ENCODE assay signal across 8 cellular contexts in the genomic region with DNA sequence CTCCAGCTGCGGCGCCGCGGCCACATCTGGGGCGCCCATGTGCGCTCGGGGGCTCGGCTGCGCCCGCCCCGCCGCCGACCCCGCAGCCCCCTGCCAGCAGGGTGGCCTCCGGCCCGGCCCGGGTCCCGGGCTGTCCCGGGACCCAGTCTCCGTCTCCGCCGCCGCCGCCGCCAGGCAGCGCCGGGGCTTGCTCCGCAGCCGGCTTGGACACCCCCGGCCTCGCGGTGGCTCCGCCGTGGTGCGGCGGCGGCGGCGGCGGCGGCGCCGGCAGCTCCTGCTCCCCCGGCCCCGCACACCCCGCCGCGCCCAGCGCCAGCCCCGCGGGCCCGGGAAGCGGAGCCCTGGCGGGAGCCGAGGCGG. TPM values are rescaled to one million over a fixed set of nuclear protein-coding genes. Genes with fewer than 3 reads are reported as not detected.
DNase-seq lines count a peak whose midpoint lies in the region; ATAC-seq and TF ChIP-seq lines count a peak whose summit lies in the region.

No MANE protein-coding gene starts in this region.

- BruUV-seq in OCI-LY7 (replicated peaks; lab: Mats Ljungman, UMichigan): no TSS peak

- H4K20me1 ChIP-seq in OCI-LY7 (ENCODE audit: insufficient read depth, low read length): no peaks in the 10 kb centered on the region

- peaks cover 31% of the 10 kb centered on the region for H3K27me3 ChIP-seq in WERI-Rb-1 (ENCODE audit: insufficient read depth, low read depth, severe bottlenecking)

- H3K4me3 Mint-ChIP-seq in activated T-helper 17 cell treated with anti-CD3 and anti-CD28 coated beads, Interleukin-2, amount 50 U/mL, for 72 hours: no peak overlapping the region
- peak overlapping the region; percentile 84 for H3K4me3 Mint-ChIP-seq in nephron progenitor cell

- POLR2A ChIA-PET in OCI-LY7 (lab: Charles Lee): no interaction called here

- H3K4me1 Mint-ChIP-seq in activated T-helper 17 cell treated with anti-CD3 and anti-CD28 coated beads, Interleukin-2, amount 50 U/mL, for 72 hours: peaks cover 5% of the 10 kb centered on the region
- H3K4me1 Mint-ChIP-seq in nephron progenitor cell: peaks cover 57% of the 10 kb centered on the region

- DNase-seq in nephron progenitor cell (no peak), WERI-Rb-1 (no peak), hippocampal formation (lab: John Stamatoyannopoulos, UW) (no peak), OCI-LY7 (ENCODE audit: low spot score) (no peak), C1 segment of cervical spinal cord (lab: John Stamatoyannopoulos, UW) (no peak)

- H3K36me3 ChIP-seq in WERI-Rb-1 (no peaks in the 10 kb centered on the region), OCI-LY7 (ENCODE audit: insufficient read depth, low read length) (no peaks in the 10 kb centered on the region)

- no peak overlapping the region for H3K27ac Mint-ChIP-seq in activated T-helper 17 cell treated with anti-CD3 and anti-CD28 coated beads, Interleukin-2, amount 50 U/mL, for 72 hours
- no peak overlapping the region for H3K27ac Mint-ChIP-seq in nephron progenitor cell

- no peaks in the 10 kb centered on the region for H3K79me2 ChIP-seq in OCI-LY7 (ENCODE audit: insufficient read depth, low read depth, low read length)

- no peaks in the 10 kb centered on the region for H3K4me1 ChIP-seq in OCI-LY7 (ENCODE audit: insufficient read depth, low read length, poor library complexity, severe bottlenecking)

- H3K27ac ChIP-seq in WERI-Rb-1 (no peak overlapping the region), OCI-LY7 (ENCODE audit: low read depth, low read length, poor library complexity, severe bottlenecking) (no peak overlapping the region)

- peaks cover 28% of the 10 kb centered on the region for H3K27me3 Mint-ChIP-seq in activated T-helper 17 cell treated with anti-CD3 and anti-CD28 coated beads, Interleukin-2, amount 50 U/mL, for 72 hours
- peaks cover 33% of the 10 kb centered on the region for H3K27me3 Mint-ChIP-seq in nephron progenitor cell (ENCODE audit: low read depth, poor library complexity)

- ATAC-seq in GM18505 (IDR thresholded peaks at IDR 0.05; ENCODE audit: unreplicated experiment) (peak; percentile 51), HG02678 (IDR thresholded peaks at IDR 0.05; ENCODE audit: unreplicated experiment) (peak; percentile 36)
- ATAC-seq in activated T-helper 17 cell treated with anti-CD3 and anti-CD28 coated beads, Interleukin-2, amount 50 U/mL, for 72 hours (replicated peaks): peak; percentile 40

- CTCF ChIA-PET in OCI-LY7 (lab: Charles Lee; ENCODE audit: unreplicated experiment): no interaction called here

- TF ChIP-seq CTCF in nephron progenitor cell (IDR thresholded peaks at IDR 0.05): no peak
- TF ChIP-seq CTCF in WERI-Rb-1 (IDR thresholded peaks at IDR 0.05; ENCODE audit: low read depth, low read length): no peak
- no peak for TF ChIP-seq CTCF in OCI-LY7 (conservative IDR thresholded peaks at IDR 0.05; ENCODE audit: low read length)

- no peaks in the 10 kb centered on the region for H3K9me3 ChIP-seq in WERI-Rb-1 (ENCODE audit: severe bottlenecking)
- H3K9me3 ChIP-seq in OCI-LY7 (ENCODE audit: low read length): no peaks in the 10 kb centered on the region

- H3K9me2 ChIP-seq in OCI-LY7 (ENCODE audit: insufficient read depth, low read length): no peaks in the 10 kb centered on the region

- no peak overlapping the region for H2AFZ ChIP-seq in OCI-LY7 (ENCODE audit: low read length)

- intact Hi-C loops in OCI-LY7 (cut with micrococcal nuclease; ENCODE audit: unreplicated experiment): no loop called here

- H3K9me3 Mint-ChIP-seq in activated T-helper 17 cell treated with anti-CD3 and anti-CD28 coated beads, Interleukin-2, amount 50 U/mL, for 72 hours: peaks cover 3% of the 10 kb centered on the region
- peaks cover 5% of the 10 kb centered on the region for H3K9me3 Mint-ChIP-seq in nephron progenitor cell

- H3K4me2 ChIP-seq in OCI-LY7 (ENCODE audit: low read length): no peak overlapping the region

- H3K4me3 ChIP-seq in WERI-Rb-1 (ENCODE audit: low read depth, low read length) (no peak overlapping the region; the same call in 1 of the 2 replicates), OCI-LY7 (ENCODE audit: low read depth, low read length, poor library complexity, severe bottlenecking) (no peak overlapping the region)

- TF ChIP-seq POLR2A in GM18505 (IDR thresholded peaks at IDR 0.05; ENCODE audit: borderline replicate concordance, extremely low read depth, insufficient read depth, insufficient read length): no peak

- peaks cover 7% of the 10 kb centered on the region for H3K36me3 Mint-ChIP-seq in activated T-helper 17 cell treated with anti-CD3 and anti-CD28 coated beads, Interleukin-2, amount 50 U/mL, for 72 hours (ENCODE audit: low read depth)
- peaks cover 12% of the 10 kb centered on the region for H3K36me3 Mint-ChIP-seq in nephron progenitor cell (ENCODE audit: low read depth)

RNA-seq across cellular contexts. Expression of gene ISM1, which starts 0.2 kb away (rescaled TPM):
- total RNA-seq in activated T-helper 17 cell treated with anti-CD3 and anti-CD28 coated beads, Interleukin-2, amount 50 U/mL, for 72 hours: under 1 TPM; 0.09 to 0.34 TPM
- total RNA-seq in OCI-LY7 (2014; rRNA removed; shearing (Covaris generic)): not detected in 2 replicates
- total RNA-seq in OCI-LY7 (2022): not detected in 2 replicates
